Comparison of ENCODE assay signal across 33 cellular contexts in the genomic region with DNA sequence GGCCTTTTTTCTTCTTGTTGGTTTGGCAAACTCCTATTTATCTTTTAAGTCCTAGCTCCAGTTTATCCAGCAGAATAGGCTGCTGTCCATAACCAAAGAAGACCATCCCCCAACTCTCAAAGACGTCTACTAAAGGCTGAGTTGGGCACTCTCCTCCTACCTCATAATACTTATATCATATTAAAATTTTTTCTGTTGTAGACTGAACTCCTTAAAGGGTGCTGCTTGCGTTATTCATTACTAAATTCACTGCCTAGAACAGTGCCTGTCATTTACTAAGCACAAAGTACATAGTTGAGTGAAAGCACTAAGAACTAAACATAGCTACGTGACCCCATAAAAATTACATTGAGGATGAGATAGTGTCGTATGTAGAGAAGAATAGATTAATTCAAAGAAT.
"Had no signal": no experiment of that assay in that cellular context is flagged by ENCODE, and none has a peak within 500 bp of the region (broad histone marks: within the 10 kb centered on the region; RNA-seq: fewer than 3 reads in every experiment).

No MANE protein-coding gene starts in this region.

- H3K4me3 Mint-ChIP-seq: activated B cell treated with CpG ODN at 0.5 μM for 24 hours; activated CD8-positive, alpha-beta T cell treated with anti-CD3 and anti-CD28 coated beads, Interleukin-2, amount 10 ng/mL, durations not matched to agents 7 days and 5 days; activated naive CD4-positive, alpha-beta T cell treated with anti-CD3 and anti-CD28 coated beads for 36 hours; activated naive CD8-positive, alpha-beta T cell; activated T-cell treated with anti-CD3 and anti-CD28 coated beads, Interleukin-2, amount 50 U/mL, for 4 hours; activated T-helper 1 cell treated with anti-CD3 and anti-CD28 coated beads, Interleukin-12 subunit alpha, Interleukin-12 subunit beta, Interleukin-2, Interleukin-4 antibody, amounts not matched to agents 30 ng/mL and 10 ng/mL and 1 ng/mL, durations not matched to agents 14 hours and 24 hours and 36 hours; central memory CD8-positive, alpha-beta T cell; dendritic cell treated with granulocyte-macrophage colony-stimulating factor and Interleukin-4, amounts not matched to agents 40 ng/mL and 50 ng/mL, for 4 days; endodermal cell; T-cell; T-helper 1 cell treated with Interleukin-12 subunit alpha and Interleukin-12 subunit beta and Interleukin-4 antibody, amounts not matched to agents 30 μg/mL and 1 μg/mL, for 36 hours; T-helper 2 cell treated with Interferon-gamma antibody and Interleukin-4, amounts not matched to agents 5 μg/mL and 100 μg/mL, for 36 hours had no signal

- H3K27me3 Mint-ChIP-seq: activated B cell treated with CpG ODN at 0.5 μM for 24 hours; activated naive CD8-positive, alpha-beta T cell; central memory CD8-positive, alpha-beta T cell; dendritic cell treated with granulocyte-macrophage colony-stimulating factor and Interleukin-4, amounts not matched to agents 40 ng/mL and 50 ng/mL, for 4 days; T-cell had no signal

- DNase-seq: activated B cell treated with CpG ODN at 0.5 μM for 24 hours; activated CD4-positive, alpha-beta T cell treated with anti-CD3 and anti-CD28 coated beads for 48 hours; activated CD4-positive, alpha-beta T cell treated with anti-CD3 and anti-CD28 coated beads, Interleukin-2, amount 50 U/mL, for 1 hour; activated CD4-positive, alpha-beta T cell treated with anti-CD3 and anti-CD28 coated beads, Interleukin-2, amount 50 U/mL, for 48 hours; activated CD8-positive, alpha-beta memory T cell treated with anti-CD3 and anti-CD28 coated beads, Interleukin-2, amount 50 U/mL, for 48 hours; activated CD8-positive, alpha-beta T cell treated with anti-CD3 and anti-CD28 coated beads, Interleukin-2, amount 10 ng/mL, durations not matched to agents 7 days and 5 days; activated effector memory CD4-positive, alpha-beta T cell treated with anti-CD3 and anti-CD28 coated beads, Interleukin-2, amount 50 U/mL, for 16 hours; activated naive CD4-positive, alpha-beta T cell treated with anti-CD3 and anti-CD28 coated beads for 36 hours; activated T-cell treated with anti-CD3 and anti-CD28 coated beads for 4 hours; activated T-cell treated with anti-CD3 and anti-CD28 coated beads, Interleukin-2, amount 50 U/mL, for 4 hours; amniotic stem cell; anterior cingulate cortex; brain microvascular endothelial cell; dorsolateral prefrontal cortex; effector memory CD4-positive, alpha-beta T cell; endodermal cell; foreskin fibroblast; gastrocnemius medialis; glutamatergic neuron; heart left ventricle; SW 1271; T-cell; T1000; WERI-Rb-1 had no signal

- H3K27ac Mint-ChIP-seq: activated B cell treated with CpG ODN at 0.5 μM for 24 hours; activated CD8-positive, alpha-beta T cell treated with anti-CD3 and anti-CD28 coated beads, Interleukin-2, amount 10 ng/mL, durations not matched to agents 7 days and 5 days; activated naive CD4-positive, alpha-beta T cell treated with anti-CD3 and anti-CD28 coated beads for 36 hours; activated naive CD8-positive, alpha-beta T cell; activated T-helper 1 cell treated with anti-CD3 and anti-CD28 coated beads, Interleukin-12 subunit alpha, Interleukin-12 subunit beta, Interleukin-2, Interleukin-4 antibody, amounts not matched to agents 30 ng/mL and 10 ng/mL and 1 ng/mL, durations not matched to agents 14 hours and 24 hours and 36 hours; activated T-helper 2 cell treated with anti-CD3 and anti-CD28 coated beads, Interferon-gamma antibody, Interleukin-2, Interleukin-4, amounts not matched to agents 10 μg/mL and 5 μg/mL and 100 μg/mL, durations not matched to agents 14 hours and 24 hours and 36 hours; dendritic cell treated with granulocyte-macrophage colony-stimulating factor and Interleukin-4, amounts not matched to agents 40 ng/mL and 50 ng/mL, for 4 days; endodermal cell; T-cell; T-helper 1 cell treated with Interleukin-12 subunit alpha and Interleukin-12 subunit beta and Interleukin-4 antibody, amounts not matched to agents 30 μg/mL and 1 μg/mL, for 36 hours; T-helper 2 cell treated with Interferon-gamma antibody and Interleukin-4, amounts not matched to agents 5 μg/mL and 100 μg/mL, for 36 hours had no signal

- H3K9me3 Mint-ChIP-seq: activated B cell treated with CpG ODN at 0.5 μM for 24 hours; activated naive CD4-positive, alpha-beta T cell treated with anti-CD3 and anti-CD28 coated beads for 36 hours; activated T-cell treated with anti-CD3 and anti-CD28 coated beads, Interleukin-2, amount 50 U/mL, for 4 hours; activated T-helper 1 cell treated with anti-CD3 and anti-CD28 coated beads, Interleukin-12 subunit alpha, Interleukin-12 subunit beta, Interleukin-2, Interleukin-4 antibody, amounts not matched to agents 30 ng/mL and 10 ng/mL and 1 ng/mL, durations not matched to agents 14 hours and 24 hours and 36 hours; activated T-helper 2 cell treated with anti-CD3 and anti-CD28 coated beads, Interferon-gamma antibody, Interleukin-2, Interleukin-4, amounts not matched to agents 10 μg/mL and 5 μg/mL and 100 μg/mL, durations not matched to agents 14 hours and 24 hours and 36 hours; central memory CD8-positive, alpha-beta T cell; dendritic cell treated with granulocyte-macrophage colony-stimulating factor and Interleukin-4, amounts not matched to agents 40 ng/mL and 50 ng/mL, for 4 days; endodermal cell; T-cell; T-helper 1 cell treated with Interleukin-12 subunit alpha and Interleukin-12 subunit beta and Interleukin-4 antibody, amounts not matched to agents 30 μg/mL and 1 μg/mL, for 36 hours; T-helper 2 cell treated with Interferon-gamma antibody and Interleukin-4, amounts not matched to agents 5 μg/mL and 100 μg/mL, for 36 hours had no signal

- ATAC-seq: activated CD4-positive, CD25-positive, alpha-beta regulatory T cell treated with anti-CD3 and anti-CD28 coated beads, Interleukin-2, amount 50 U/mL, for 24 hours; activated CD8-positive, alpha-beta T cell treated with anti-CD3 and anti-CD28 coated beads, Interleukin-2, amount 10 ng/mL, durations not matched to agents 7 days and 5 days; activated T-cell treated with anti-CD3 and anti-CD28 coated beads, Interleukin-2, amount 50 U/mL, for 4 hours; esophagus mucosa; gastrocnemius medialis; heart left ventricle; T-cell had no signal
